ENCODE assay signal across 8 cellular contexts in genomic region chr11:124672531-124673215, GRCh38. TPM values are rescaled to one million over a fixed set of nuclear protein-coding genes. Genes with fewer than 3 reads are reported as not detected.
A peak's percentile ranks its signal among the peaks of the same experiment; 100 is the strongest.
DNase-seq lines count a peak whose midpoint lies in the region; ATAC-seq, FAIRE-seq and TF ChIP-seq lines count a peak whose summit lies in the region.

No MANE protein-coding gene starts in this region.

- peak overlapping the region; percentile 85 for H3K4me3 Mint-ChIP-seq in activated T-cell treated with anti-CD3 and anti-CD28 coated beads, Interleukin-2, amount 50 U/mL, for 4 hours
- H3K4me3 Mint-ChIP-seq in astrocyte (ENCODE audit: unreplicated experiment) = peak overlapping the region; percentile 90

- H3K36me3 ChIP-seq in astrocyte (ENCODE audit: insufficient read depth, low read length) (no peaks in the 10 kb centered on the region), liver (ENCODE audit: control insufficient read depth in 4 of 4, insufficient read depth in 3 of 4, low read depth in 1 of 4, low read length in 3 of 4) (no peaks in the 10 kb centered on the region), transverse colon (no peaks in the 10 kb centered on the region)

- WGBS in liver = 62% methylated on average over 7 of the region's 7 CpGs
- 36 to 51% methylated on average over 3 to 7 of the region's 7 CpGs for WGBS in transverse colon (ENCODE audit: low coverage in 1 of 2), 2 donors

- H3K79me2 ChIP-seq in astrocyte (ENCODE audit: insufficient read depth, low read length) = no peaks in the 10 kb centered on the region

- H3K27ac ChIP-seq in astrocyte (ENCODE audit: low read depth, low read length) (no peak overlapping the region), liver (ENCODE audit: low read depth in 1 of 2, low read length in 2 of 2) (peak overlapping the region; percentile 55 to 72), transverse colon (peak overlapping the region; percentile 90 to 95 (median 92))

- no peaks in the 10 kb centered on the region for H3K36me3 Mint-ChIP-seq in activated T-cell treated with anti-CD3 and anti-CD28 coated beads, Interleukin-2, amount 50 U/mL, for 4 hours (ENCODE audit: insufficient read depth)
- H3K36me3 Mint-ChIP-seq in astrocyte (ENCODE audit: low read depth, unreplicated experiment) = no peaks in the 10 kb centered on the region

- TF ChIP-seq CTCF in astrocyte (IDR thresholded peaks at IDR 0.05; ENCODE audit: insufficient read depth, low read depth, low read length) (no peak), liver (IDR thresholded peaks at IDR 0.05; ENCODE audit: low read depth, low read length, missing input control) (no peak), transverse colon (IDR thresholded peaks at IDR 0.05) (no peak)

- TF ChIP-seq EP300 in transverse colon (IDR thresholded peaks at IDR 0.05; ENCODE audit: low read depth) = no peak

- no peak for ATAC-seq in activated T-cell treated with anti-CD3 and anti-CD28 coated beads, Interleukin-2, amount 50 U/mL, for 4 hours
- no peak for ATAC-seq in HG03469 (IDR thresholded peaks at IDR 0.05; ENCODE audit: unreplicated experiment)
- no peak for ATAC-seq in GM18868 (IDR thresholded peaks at IDR 0.05; ENCODE audit: unreplicated experiment)

- H3K9me3 ChIP-seq in astrocyte (ENCODE audit: insufficient read depth, low read depth, low read length) (no peaks in the 10 kb centered on the region), liver (ENCODE audit: control insufficient read depth in 4 of 4, low read length in 3 of 4) (no peaks in the 10 kb centered on the region), transverse colon (no peaks in the 10 kb centered on the region)

- H3K27ac Mint-ChIP-seq in astrocyte (ENCODE audit: unreplicated experiment) = no peak overlapping the region

- H3K4me2 ChIP-seq in astrocyte (ENCODE audit: low read length) = peak overlapping the region; percentile 95

- H3K4me3 ChIP-seq in astrocyte (ENCODE audit: insufficient read depth, low read depth, low read length) = peak overlapping the region; percentile 67
- H3K4me3 ChIP-seq in liver (ENCODE audit: low read depth in 1 of 3, low read length in 3 of 3) = peak overlapping the region; percentile 57 to 96 (median 82)
- H3K4me3 ChIP-seq in transverse colon = peak overlapping the region; percentile 72 to 95 (median 78)

- no peak for FAIRE-seq in astrocyte (lab: Jason Lieb, UNC)

- H3K27me3 ChIP-seq in astrocyte (ENCODE audit: insufficient read depth, low read length) = no peaks in the 10 kb centered on the region
- no peaks in the 10 kb centered on the region for H3K27me3 ChIP-seq in liver (ENCODE audit: control insufficient read depth in 4 of 4, insufficient read depth in 4 of 4, low read length in 3 of 4)
- no peaks in the 10 kb centered on the region for H3K27me3 ChIP-seq in transverse colon

- DNase-seq in activated T-cell treated with anti-CD3 and anti-CD28 coated beads, Interleukin-2, amount 50 U/mL, for 4 hours = no peak
- DNase-seq in activated T-cell treated with anti-CD3 and anti-CD28 coated beads, Interleukin-2, amount 50 U/mL, for 48 hours = no peak
- DNase-seq in astrocyte (ENCODE audit: low read depth) (no peak), transverse colon (no peak), DMS 273 (lab: John Stamatoyannopoulos, UW; ENCODE audit: unreplicated experiment) (no peak)

- no peaks in the 10 kb centered on the region for H3K9me3 Mint-ChIP-seq in activated T-cell treated with anti-CD3 and anti-CD28 coated beads, Interleukin-2, amount 50 U/mL, for 4 hours
- H3K9me3 Mint-ChIP-seq in astrocyte (ENCODE audit: unreplicated experiment) = no peaks in the 10 kb centered on the region

- H3K4me1 Mint-ChIP-seq in activated T-cell treated with anti-CD3 and anti-CD28 coated beads, Interleukin-2, amount 50 U/mL, for 4 hours (ENCODE audit: low read depth) = peaks cover 21% of the 10 kb centered on the region
- H3K4me1 Mint-ChIP-seq in astrocyte (ENCODE audit: low read depth, unreplicated experiment) = peaks cover 8% of the 10 kb centered on the region

- peak overlapping the region; percentile 93 for H2AFZ ChIP-seq in astrocyte (ENCODE audit: low read depth, low read length)

- no peaks in the 10 kb centered on the region for H4K20me1 ChIP-seq in astrocyte (ENCODE audit: insufficient read depth, low read length)

- no peaks in the 10 kb centered on the region for H3K27me3 Mint-ChIP-seq in activated T-cell treated with anti-CD3 and anti-CD28 coated beads, Interleukin-2, amount 50 U/mL, for 4 hours (ENCODE audit: low read depth)
- H3K27me3 Mint-ChIP-seq in astrocyte (ENCODE audit: low read depth, unreplicated experiment) = no peaks in the 10 kb centered on the region

- TF ChIP-seq RAD21 in liver (IDR thresholded peaks at IDR 0.05) = no peak

- TF ChIP-seq POLR2A in transverse colon (IDR thresholded peaks at IDR 0.05) = peak; percentile 67

- peaks cover 5% of the 10 kb centered on the region for H3K4me1 ChIP-seq in astrocyte (ENCODE audit: insufficient read depth, low read length)
- H3K4me1 ChIP-seq in liver (ENCODE audit: control insufficient read depth in 4 of 4, insufficient read depth in 4 of 4, low read length in 3 of 4) = peaks cover 7 to 21% (median 11%) of the 10 kb centered on the region in 4 donors
- H3K4me1 ChIP-seq in transverse colon = peaks cover 10 to 54% (median 17%) of the 10 kb centered on the region in 4 donors

- in situ Hi-C loops in transverse colon (cut with MboI; ENCODE audit: low pct_ligation_motif_present in 1 of 4, low pct_unique_long_range_greater_than_20kb in 1 of 4, low sequenced_read_pairs in 3 of 4) = loop anchor here (5.0 to 25.0 kb wide), 4 partner anchors 90 to 165 kb away; partner anchors contain the start of genes ESAM (in 3 of the 4) and VSIG2 (in 1 of the 4)

- intact Hi-C loops in transverse colon (cut with DNase I; ENCODE audit: low total_unique reads) = loop anchor here (2.0 kb wide), 1 partner anchor 90 kb away; the partner anchor contains the start of gene ESAM

- H3K9ac ChIP-seq in astrocyte (ENCODE audit: low read length) (peak overlapping the region; percentile 84), liver (ENCODE audit: low read depth in 1 of 2, low read length in 2 of 2) (peak overlapping the region; percentile 30 to 43)

TF ChIP-seq in liver, 16 proteins besides CTCF, POLR2A, EP300 and RAD21 (continues in another document):
- TF ChIP-seq NR2F2 (IDR thresholded peaks at IDR 0.05) (no peak), HNF4A (conservative IDR thresholded peaks at IDR 0.05) (no peak), YY1 (IDR thresholded peaks at IDR 0.05) (no peak), SP1 (IDR thresholded peaks at IDR 0.05) (no peak), GABPA (IDR thresholded peaks at IDR 0.05 in 1 of 2, conservative IDR thresholded peaks at IDR 0.05 in 1 of 2) (no peak), HNF4G (IDR thresholded peaks at IDR 0.05) (no peak), JUND (IDR thresholded peaks at IDR 0.05) (no peak), MAX (IDR thresholded peaks at IDR 0.05) (no peak), REST (IDR thresholded peaks at IDR 0.05) (no peak), EGR1 (IDR thresholded peaks at IDR 0.05; ENCODE audit: low read depth in 2 of 2) (no peak), FOXA1 (IDR thresholded peaks at IDR 0.05) (no peak), ATF3 (IDR thresholded peaks at IDR 0.05) (no peak), TAF1 (conservative IDR thresholded peaks at IDR 0.05) (no peak), RXRA (IDR thresholded peaks at IDR 0.05) (no peak)

RNA-seq across cellular contexts. Expression of gene SIAE, which starts 0.9 kb away (rescaled TPM):
- 1 to 10 TPM; 1.2 to 1.5 (median 1.3) TPM for total RNA-seq in activated T-cell treated with anti-CD3 and anti-CD28 coated beads, Interleukin-2, amount 50 U/mL, for 4 hours
- 15.4 and 18.5 TPM in 2 replicates for total RNA-seq in astrocyte
- total RNA-seq in liver = 10 to 100 TPM in 1 of 2 donors, 1 to 10 TPM in 1; 6.4 to 11.5 TPM
- polyA plus RNA-seq in liver = 10 to 100 TPM; 11.0 to 33.9 TPM
- total RNA-seq in transverse colon = 100 to 1,000 TPM in 1 of 4 donors, 10 to 100 TPM in 3; 38.4 to 183 (median 81.2) TPM

RNA-seq across cellular contexts. Expression of gene SPA17, which starts 1.0 kb away (rescaled TPM):
- 1 to 10 TPM in 1 of 3 donors, under 1 TPM in 2; 0.58 to 1.5 (median 0.76) TPM for total RNA-seq in activated T-cell treated with anti-CD3 and anti-CD28 coated beads, Interleukin-2, amount 50 U/mL, for 4 hours
- total RNA-seq in astrocyte = 5.0 and 6.2 TPM in 2 replicates
- total RNA-seq in liver = 1 to 10 TPM; 1.2 to 3.2 TPM
- 1 to 10 TPM in 1 of 2 donors, under 1 TPM in 1; 0.47 to 2.5 TPM for polyA plus RNA-seq in liver
- total RNA-seq in transverse colon = 1 to 10 TPM; 1.6 to 9.0 (median 6.1) TPM

RNA-seq across cellular contexts. Expression of gene TBRG1, which starts 50.0 kb away (rescaled TPM):
- total RNA-seq in activated T-cell treated with anti-CD3 and anti-CD28 coated beads, Interleukin-2, amount 50 U/mL, for 4 hours = 10 to 100 TPM; 42.4 to 55.0 (median 44.9) TPM
- total RNA-seq in astrocyte (34.6 and 36.8 TPM in 2 replicates), liver (10 to 100 TPM; 13.4 to 18.7 TPM), transverse colon (10 to 100 TPM; 19.8 to 44.0 (median 30.3) TPM)
- 10 to 100 TPM; 14.3 to 32.4 TPM for polyA plus RNA-seq in liver
